In the genomic region with DNA sequence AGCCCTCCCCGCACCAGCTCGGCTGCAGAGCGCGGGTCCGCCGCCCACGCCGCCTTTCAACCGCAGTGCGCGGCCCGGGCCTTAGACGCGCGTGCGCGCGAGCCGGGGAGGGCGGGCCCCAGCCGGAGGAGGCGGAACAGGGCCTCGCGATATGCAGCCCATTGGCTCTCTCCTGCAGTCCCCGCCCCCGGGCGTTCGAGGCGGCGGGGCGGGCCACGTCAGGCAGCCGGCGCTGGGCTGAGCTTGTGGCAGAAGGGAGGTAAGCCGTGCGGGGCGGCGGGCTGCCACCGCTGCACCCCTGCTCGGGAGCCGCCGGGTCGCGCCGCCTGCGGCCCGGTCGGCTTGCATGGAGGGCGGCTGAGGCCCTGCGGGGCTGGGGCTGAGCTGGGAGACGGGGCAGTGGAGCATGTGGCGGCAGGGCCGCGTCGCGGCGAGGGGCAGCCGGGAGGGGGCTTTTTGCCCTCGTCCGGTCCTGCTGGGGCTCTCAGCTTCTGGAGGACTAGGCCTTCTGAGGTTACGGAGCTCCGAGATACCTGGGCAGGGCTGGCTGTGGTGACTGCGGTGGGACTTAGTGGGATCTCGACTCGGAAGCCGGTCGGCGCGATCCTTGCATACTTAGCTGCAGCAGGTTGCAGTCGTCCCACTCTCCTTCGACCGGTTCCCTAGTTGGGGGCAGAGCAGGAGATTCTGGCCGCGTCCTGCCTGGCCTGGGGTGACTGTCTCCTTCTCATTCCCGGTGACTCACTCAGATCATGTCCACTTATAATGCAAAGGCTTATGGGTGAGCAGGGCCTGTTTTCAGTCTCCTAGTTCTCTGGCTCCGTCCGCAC, we compare ENCODE assay signal across 1 cellular context.
A peak's percentile ranks its signal among the peaks of the same experiment; 100 is the strongest.
TF ChIP-seq lines count a peak whose summit lies in the region.

A gene with protein sequence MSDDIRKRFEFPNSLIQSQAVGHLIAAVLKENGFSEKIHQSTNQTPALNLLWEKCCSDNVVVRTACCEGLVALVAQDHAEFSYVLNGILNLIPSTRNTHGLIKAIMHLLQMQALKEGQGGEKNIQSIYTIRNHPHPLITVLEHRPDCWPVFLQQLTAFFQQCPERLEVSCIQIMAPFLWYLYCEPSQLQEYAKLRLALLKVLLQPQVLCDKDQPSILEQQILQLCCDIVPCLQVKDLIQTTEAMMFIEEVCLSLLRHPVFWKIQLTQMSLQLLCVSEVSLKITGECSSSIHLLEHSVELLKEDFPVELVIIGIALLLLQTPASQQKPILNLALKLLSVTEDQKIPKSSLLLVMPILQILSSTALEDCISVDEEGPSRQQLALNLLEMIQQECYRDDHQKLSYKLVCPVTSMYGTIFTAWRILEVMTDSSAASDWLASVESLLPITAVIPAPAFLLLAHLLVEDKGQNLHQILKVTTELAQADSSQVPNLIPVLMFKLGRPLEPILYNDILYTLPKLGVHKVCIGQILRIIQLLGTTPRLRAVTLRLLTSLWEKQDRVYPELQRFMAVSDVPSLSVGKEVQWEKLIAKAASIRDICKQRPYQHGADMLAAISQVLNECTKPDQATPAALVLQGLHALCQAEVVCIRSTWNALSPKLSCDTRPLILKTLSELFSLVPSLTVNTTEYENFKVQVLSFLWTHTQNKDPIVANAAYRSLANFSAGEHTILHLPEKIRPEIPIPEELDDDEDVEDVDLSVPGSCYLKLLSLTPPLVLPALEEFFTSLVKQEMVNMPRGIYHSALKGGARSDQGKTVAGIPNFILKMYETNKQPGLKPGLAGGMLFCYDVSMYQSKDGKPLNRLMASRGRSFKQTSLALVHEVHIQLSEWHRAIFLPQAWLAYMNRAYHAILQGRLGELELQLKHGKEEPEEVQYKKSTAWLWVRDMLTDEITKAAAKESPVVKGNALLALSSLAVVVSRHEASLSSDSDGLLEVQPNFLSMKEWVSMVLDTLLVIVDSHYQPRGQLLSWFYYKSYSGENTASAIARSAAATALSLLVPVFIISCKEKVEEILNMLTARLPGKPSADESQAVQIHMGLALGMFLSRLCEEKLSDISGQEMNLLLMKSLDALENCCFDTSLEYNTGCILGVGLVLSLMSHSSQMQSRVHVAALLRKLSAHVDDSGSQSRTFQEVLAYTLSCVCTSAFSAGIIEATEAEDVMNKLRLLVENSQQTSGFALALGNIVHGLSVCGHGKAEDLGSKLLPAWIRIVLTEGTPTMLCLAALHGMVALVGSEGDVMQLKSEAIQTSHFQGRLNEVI (N-terminal part only) (plus strand): TSS at position 225 of the 830 bp plus-strand sequence. CDS start 31,095 bp downstream, outside the sequence.

TF ChIP-seq in K562, 482 proteins besides CTCF, POLR2A, EP300 and RAD21 (continued from another document and continues in another):
- TF ChIP-seq, protein P1, sequence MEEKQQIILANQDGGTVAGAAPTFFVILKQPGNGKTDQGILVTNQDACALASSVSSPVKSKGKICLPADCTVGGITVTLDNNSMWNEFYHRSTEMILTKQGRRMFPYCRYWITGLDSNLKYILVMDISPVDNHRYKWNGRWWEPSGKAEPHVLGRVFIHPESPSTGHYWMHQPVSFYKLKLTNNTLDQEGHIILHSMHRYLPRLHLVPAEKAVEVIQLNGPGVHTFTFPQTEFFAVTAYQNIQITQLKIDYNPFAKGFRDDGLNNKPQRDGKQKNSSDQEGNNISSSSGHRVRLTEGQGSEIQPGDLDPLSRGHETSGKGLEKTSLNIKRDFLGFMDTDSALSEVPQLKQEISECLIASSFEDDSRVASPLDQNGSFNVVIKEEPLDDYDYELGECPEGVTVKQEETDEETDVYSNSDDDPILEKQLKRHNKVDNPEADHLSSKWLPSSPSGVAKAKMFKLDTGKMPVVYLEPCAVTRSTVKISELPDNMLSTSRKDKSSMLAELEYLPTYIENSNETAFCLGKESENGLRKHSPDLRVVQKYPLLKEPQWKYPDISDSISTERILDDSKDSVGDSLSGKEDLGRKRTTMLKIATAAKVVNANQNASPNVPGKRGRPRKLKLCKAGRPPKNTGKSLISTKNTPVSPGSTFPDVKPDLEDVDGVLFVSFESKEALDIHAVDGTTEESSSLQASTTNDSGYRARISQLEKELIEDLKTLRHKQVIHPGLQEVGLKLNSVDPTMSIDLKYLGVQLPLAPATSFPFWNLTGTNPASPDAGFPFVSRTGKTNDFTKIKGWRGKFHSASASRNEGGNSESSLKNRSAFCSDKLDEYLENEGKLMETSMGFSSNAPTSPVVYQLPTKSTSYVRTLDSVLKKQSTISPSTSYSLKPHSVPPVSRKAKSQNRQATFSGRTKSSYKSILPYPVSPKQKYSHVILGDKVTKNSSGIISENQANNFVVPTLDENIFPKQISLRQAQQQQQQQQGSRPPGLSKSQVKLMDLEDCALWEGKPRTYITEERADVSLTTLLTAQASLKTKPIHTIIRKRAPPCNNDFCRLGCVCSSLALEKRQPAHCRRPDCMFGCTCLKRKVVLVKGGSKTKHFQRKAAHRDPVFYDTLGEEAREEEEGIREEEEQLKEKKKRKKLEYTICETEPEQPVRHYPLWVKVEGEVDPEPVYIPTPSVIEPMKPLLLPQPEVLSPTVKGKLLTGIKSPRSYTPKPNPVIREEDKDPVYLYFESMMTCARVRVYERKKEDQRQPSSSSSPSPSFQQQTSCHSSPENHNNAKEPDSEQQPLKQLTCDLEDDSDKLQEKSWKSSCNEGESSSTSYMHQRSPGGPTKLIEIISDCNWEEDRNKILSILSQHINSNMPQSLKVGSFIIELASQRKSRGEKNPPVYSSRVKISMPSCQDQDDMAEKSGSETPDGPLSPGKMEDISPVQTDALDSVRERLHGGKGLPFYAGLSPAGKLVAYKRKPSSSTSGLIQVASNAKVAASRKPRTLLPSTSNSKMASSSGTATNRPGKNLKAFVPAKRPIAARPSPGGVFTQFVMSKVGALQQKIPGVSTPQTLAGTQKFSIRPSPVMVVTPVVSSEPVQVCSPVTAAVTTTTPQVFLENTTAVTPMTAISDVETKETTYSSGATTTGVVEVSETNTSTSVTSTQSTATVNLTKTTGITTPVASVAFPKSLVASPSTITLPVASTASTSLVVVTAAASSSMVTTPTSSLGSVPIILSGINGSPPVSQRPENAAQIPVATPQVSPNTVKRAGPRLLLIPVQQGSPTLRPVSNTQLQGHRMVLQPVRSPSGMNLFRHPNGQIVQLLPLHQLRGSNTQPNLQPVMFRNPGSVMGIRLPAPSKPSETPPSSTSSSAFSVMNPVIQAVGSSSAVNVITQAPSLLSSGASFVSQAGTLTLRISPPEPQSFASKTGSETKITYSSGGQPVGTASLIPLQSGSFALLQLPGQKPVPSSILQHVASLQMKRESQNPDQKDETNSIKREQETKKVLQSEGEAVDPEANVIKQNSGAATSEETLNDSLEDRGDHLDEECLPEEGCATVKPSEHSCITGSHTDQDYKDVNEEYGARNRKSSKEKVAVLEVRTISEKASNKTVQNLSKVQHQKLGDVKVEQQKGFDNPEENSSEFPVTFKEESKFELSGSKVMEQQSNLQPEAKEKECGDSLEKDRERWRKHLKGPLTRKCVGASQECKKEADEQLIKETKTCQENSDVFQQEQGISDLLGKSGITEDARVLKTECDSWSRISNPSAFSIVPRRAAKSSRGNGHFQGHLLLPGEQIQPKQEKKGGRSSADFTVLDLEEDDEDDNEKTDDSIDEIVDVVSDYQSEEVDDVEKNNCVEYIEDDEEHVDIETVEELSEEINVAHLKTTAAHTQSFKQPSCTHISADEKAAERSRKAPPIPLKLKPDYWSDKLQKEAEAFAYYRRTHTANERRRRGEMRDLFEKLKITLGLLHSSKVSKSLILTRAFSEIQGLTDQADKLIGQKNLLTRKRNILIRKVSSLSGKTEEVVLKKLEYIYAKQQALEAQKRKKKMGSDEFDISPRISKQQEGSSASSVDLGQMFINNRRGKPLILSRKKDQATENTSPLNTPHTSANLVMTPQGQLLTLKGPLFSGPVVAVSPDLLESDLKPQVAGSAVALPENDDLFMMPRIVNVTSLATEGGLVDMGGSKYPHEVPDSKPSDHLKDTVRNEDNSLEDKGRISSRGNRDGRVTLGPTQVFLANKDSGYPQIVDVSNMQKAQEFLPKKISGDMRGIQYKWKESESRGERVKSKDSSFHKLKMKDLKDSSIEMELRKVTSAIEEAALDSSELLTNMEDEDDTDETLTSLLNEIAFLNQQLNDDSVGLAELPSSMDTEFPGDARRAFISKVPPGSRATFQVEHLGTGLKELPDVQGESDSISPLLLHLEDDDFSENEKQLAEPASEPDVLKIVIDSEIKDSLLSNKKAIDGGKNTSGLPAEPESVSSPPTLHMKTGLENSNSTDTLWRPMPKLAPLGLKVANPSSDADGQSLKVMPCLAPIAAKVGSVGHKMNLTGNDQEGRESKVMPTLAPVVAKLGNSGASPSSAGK (IDR thresholded peaks at IDR 0.05), result peak; percentile 36; the same call in 1 of the 2 replicates
- TF ChIP-seq, protein P2, sequence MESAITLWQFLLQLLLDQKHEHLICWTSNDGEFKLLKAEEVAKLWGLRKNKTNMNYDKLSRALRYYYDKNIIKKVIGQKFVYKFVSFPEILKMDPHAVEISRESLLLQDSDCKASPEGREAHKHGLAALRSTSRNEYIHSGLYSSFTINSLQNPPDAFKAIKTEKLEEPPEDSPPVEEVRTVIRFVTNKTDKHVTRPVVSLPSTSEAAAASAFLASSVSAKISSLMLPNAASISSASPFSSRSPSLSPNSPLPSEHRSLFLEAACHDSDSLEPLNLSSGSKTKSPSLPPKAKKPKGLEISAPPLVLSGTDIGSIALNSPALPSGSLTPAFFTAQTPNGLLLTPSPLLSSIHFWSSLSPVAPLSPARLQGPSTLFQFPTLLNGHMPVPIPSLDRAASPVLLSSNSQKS (CRISPR knock-in tag; IDR thresholded peaks at IDR 0.05), result no peak
- peak; percentile 24; the same call in 1 of the 2 replicates for TF ChIP-seq SUPT5H (IDR thresholded peaks at IDR 0.05)
- TF ChIP-seq ZNF124 (CRISPR knock-in tag; IDR thresholded peaks at IDR 0.05), result no peak
- no peak for TF ChIP-seq ZNF282 (CRISPR knock-in tag; IDR thresholded peaks at IDR 0.05)
- no peak for TF ChIP-seq TCFL5 (CRISPR knock-in tag; conservative IDR thresholded peaks at IDR 0.05)
- TF ChIP-seq CBX2 (IDR thresholded peaks at IDR 0.05; ENCODE audit: insufficient read depth, low read length, poor library complexity, severe bottlenecking), result no peak
- TF ChIP-seq TEAD1 (CRISPR knock-in tag; IDR thresholded peaks at IDR 0.05), result no peak
- no peak for TF ChIP-seq FOXM1 (IDR thresholded peaks at IDR 0.05; ENCODE audit: low read depth)
- TF ChIP-seq FOXM1 (CRISPR knock-in tag; IDR thresholded peaks at IDR 0.05; ENCODE audit: low read depth), result no peak
- no peak for TF ChIP-seq SIRT6 (IDR thresholded peaks at IDR 0.05; ENCODE audit: low read depth, low read length)
- TF ChIP-seq PHF8 (IDR thresholded peaks at IDR 0.05; ENCODE audit: borderline replicate concordance, low read length), result peak; percentile 91; the same call in 1 of the 2 replicates
- no peak for TF ChIP-seq ZNF644 (tag; IDR thresholded peaks at IDR 0.05; ENCODE audit: low read depth)
- TF ChIP-seq MXI1 (IDR thresholded peaks at IDR 0.05; ENCODE audit: low read depth, low read length), result no peak
- TF ChIP-seq, protein P3, sequence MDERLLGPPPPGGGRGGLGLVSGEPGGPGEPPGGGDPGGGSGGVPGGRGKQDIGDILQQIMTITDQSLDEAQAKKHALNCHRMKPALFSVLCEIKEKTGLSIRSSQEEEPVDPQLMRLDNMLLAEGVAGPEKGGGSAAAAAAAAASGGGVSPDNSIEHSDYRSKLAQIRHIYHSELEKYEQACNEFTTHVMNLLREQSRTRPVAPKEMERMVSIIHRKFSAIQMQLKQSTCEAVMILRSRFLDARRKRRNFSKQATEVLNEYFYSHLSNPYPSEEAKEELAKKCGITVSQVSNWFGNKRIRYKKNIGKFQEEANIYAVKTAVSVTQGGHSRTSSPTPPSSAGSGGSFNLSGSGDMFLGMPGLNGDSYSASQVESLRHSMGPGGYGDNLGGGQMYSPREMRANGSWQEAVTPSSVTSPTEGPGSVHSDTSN (CRISPR knock-in tag; IDR thresholded peaks at IDR 0.05; ENCODE audit: low read depth), result no peak
- TF ChIP-seq, protein P3 (tag; conservative IDR thresholded peaks at IDR 0.05; ENCODE audit: low read depth), result no peak
- TF ChIP-seq GABPB1 (CRISPR knock-in tag; IDR thresholded peaks at IDR 0.05), result no peak
- no peak for TF ChIP-seq SMAD2 (IDR thresholded peaks at IDR 0.05; ENCODE audit: low read depth, low read length)
- TF ChIP-seq NR4A1 (CRISPR knock-in tag; IDR thresholded peaks at IDR 0.05), result no peak
- TF ChIP-seq NR4A1 (tag; IDR thresholded peaks at IDR 0.05), result no peak
- peak; percentile 32 to 62; a peak in 2 of 4 replicates for TF ChIP-seq MAZ (CRISPR knock-in tag; conservative IDR thresholded peaks at IDR 0.05 in 1 of 2, IDR thresholded peaks at IDR 0.05 in 1 of 2)
- TF ChIP-seq, protein P4, sequence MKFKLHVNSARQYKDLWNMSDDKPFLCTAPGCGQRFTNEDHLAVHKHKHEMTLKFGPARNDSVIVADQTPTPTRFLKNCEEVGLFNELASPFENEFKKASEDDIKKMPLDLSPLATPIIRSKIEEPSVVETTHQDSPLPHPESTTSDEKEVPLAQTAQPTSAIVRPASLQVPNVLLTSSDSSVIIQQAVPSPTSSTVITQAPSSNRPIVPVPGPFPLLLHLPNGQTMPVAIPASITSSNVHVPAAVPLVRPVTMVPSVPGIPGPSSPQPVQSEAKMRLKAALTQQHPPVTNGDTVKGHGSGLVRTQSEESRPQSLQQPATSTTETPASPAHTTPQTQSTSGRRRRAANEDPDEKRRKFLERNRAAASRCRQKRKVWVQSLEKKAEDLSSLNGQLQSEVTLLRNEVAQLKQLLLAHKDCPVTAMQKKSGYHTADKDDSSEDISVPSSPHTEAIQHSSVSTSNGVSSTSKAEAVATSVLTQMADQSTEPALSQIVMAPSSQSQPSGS (CRISPR knock-in tag; IDR thresholded peaks at IDR 0.05), result no peak
- peak; percentile 94 to 95 for TF ChIP-seq NRF1 (conservative IDR thresholded peaks at IDR 0.05 in 1 of 2, IDR thresholded peaks at IDR 0.05 in 1 of 2)
- TF ChIP-seq HSF4 (CRISPR knock-in tag; IDR thresholded peaks at IDR 0.05; ENCODE audit: borderline replicate concordance), result no peak
- TF ChIP-seq XRCC5 (IDR thresholded peaks at IDR 0.05; ENCODE audit: low read depth, low read length), result no peak
- TF ChIP-seq CXXC5 (CRISPR knock-in tag; IDR thresholded peaks at IDR 0.05), result peak; percentile 67
- TF ChIP-seq ESRRA (IDR thresholded peaks at IDR 0.05; ENCODE audit: borderline replicate concordance, low read depth), result peak; percentile 47; the same call in 1 of the 2 replicates
- TF ChIP-seq, protein P5, sequence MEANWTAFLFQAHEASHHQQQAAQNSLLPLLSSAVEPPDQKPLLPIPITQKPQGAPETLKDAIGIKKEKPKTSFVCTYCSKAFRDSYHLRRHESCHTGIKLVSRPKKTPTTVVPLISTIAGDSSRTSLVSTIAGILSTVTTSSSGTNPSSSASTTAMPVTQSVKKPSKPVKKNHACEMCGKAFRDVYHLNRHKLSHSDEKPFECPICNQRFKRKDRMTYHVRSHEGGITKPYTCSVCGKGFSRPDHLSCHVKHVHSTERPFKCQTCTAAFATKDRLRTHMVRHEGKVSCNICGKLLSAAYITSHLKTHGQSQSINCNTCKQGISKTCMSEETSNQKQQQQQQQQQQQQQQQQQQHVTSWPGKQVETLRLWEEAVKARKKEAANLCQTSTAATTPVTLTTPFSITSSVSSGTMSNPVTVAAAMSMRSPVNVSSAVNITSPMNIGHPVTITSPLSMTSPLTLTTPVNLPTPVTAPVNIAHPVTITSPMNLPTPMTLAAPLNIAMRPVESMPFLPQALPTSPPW (CRISPR knock-in tag; IDR thresholded peaks at IDR 0.05), result peak; percentile 19; the same call in 1 of the 2 replicates
- TF ChIP-seq CTBP1 (IDR thresholded peaks at IDR 0.05; ENCODE audit: borderline replicate concordance), result 0 out of 2 replicates have a peak, but pooled peaks have one; percentile 23
- no peak for TF ChIP-seq MAFG (tag; conservative IDR thresholded peaks at IDR 0.05)
- no peak for TF ChIP-seq MCM7 (IDR thresholded peaks at IDR 0.05)
- TF ChIP-seq ZNF583 (CRISPR knock-in tag; IDR thresholded peaks at IDR 0.05), result no peak
